ENCODE assay signal across 8 cellular contexts in the genomic region with DNA sequence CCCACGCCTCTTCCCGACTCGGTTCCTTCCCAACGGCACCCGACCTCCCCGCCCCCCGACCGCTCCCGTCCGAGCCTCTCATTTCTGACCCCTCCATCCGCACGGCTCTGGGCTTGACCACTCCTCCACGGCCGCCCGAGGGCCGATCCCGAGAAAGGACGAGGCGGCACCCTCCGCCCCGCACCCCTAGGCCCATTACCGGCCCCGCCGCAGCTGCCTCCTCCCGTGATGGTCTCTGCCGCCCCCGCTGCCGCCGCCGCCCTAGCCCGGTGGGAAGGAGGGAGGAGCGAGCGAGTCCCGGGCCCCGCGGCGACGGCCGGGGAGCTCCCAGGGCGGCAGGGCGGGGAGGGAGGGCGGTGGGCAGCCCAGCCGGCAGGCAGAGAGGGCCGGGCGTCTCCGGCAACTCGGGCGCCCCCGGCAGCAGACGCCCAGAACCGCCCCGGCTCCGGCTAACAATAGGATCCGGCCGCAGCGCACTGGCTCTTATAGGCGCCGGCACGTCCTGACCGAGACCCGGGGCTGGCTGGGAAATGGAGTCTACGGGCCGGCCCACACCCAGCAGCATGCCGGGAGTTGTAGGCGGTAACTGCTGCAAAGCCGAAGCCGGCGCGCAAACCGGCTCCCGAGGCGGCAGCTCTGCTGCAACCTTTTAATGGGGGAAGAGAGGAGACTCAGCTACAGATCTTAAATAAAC. TPM values are rescaled to one million over a fixed set of nuclear protein-coding genes. Genes with fewer than 3 reads are reported as not detected.
DNase-seq lines count a peak whose midpoint lies in the region; ATAC-seq and TF ChIP-seq lines count a peak whose summit lies in the region.

A gene with protein sequence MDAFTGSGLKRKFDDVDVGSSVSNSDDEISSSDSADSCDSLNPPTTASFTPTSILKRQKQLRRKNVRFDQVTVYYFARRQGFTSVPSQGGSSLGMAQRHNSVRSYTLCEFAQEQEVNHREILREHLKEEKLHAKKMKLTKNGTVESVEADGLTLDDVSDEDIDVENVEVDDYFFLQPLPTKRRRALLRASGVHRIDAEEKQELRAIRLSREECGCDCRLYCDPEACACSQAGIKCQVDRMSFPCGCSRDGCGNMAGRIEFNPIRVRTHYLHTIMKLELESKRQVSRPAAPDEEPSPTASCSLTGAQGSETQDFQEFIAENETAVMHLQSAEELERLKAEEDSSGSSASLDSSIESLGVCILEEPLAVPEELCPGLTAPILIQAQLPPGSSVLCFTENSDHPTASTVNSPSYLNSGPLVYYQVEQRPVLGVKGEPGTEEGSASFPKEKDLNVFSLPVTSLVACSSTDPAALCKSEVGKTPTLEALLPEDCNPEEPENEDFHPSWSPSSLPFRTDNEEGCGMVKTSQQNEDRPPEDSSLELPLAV (minus strand): TSS at position 457 of the 694 bp plus-strand sequence. CDS start 7,035 bp downstream, outside the sequence.

- peak within 1 kb of the TSS; percentile 87 for H3K4me2 ChIP-seq in PC-9

- H3K36me3 ChIP-seq in PC-9 (ENCODE audit: low read depth) = no peaks in the 10 kb centered on the region
- no peaks in the 10 kb centered on the region for H3K36me3 ChIP-seq in mucosa of stomach (ENCODE audit: control insufficient read depth, insufficient read depth, low read length)

- peaks cover 18% of the 10 kb centered on the region; the same call in 1 of the 2 replicates for H3K79me2 ChIP-seq in PC-9 (ENCODE audit: low read depth)

- H3K4me3 ChIP-seq in Jurkat, Clone E6-1 (ENCODE audit: low read length) = peak within 1 kb of the TSS; percentile 71
- peak within 1 kb of the TSS; percentile 84 for H3K4me3 ChIP-seq in PC-9
- H3K4me3 ChIP-seq in mucosa of stomach (ENCODE audit: low read length) = peak within 1 kb of the TSS; percentile 61

- POLR2A ChIA-PET in PC-9 (lab: Charles Lee; ENCODE audit: unreplicated experiment) = interaction anchor here (0.6 to 1.0 kb wide), 10 partner anchors 78 to 829 kb away, joined by 3 to 27 read pairs (median 4); a partner anchor contains a TSS

- H3K9me3 ChIP-seq in PC-9 (ENCODE audit: insufficient read depth, low read depth) = no peaks in the 10 kb centered on the region
- H3K9me3 ChIP-seq in mucosa of stomach (ENCODE audit: control insufficient read depth, low read length) = no peaks in the 10 kb centered on the region

- CTCF ChIA-PET in PC-9 (lab: Charles Lee) = interaction anchor here (0.6 kb wide), 2 partner anchors 996 to 998 kb away, joined by 4 to 5 read pairs; no protein-coding TSS in a partner anchor

- no peaks in the 10 kb centered on the region for H4K20me1 ChIP-seq in PC-9 (ENCODE audit: insufficient read depth)

- H3K9me2 ChIP-seq in PC-9 (ENCODE audit: insufficient read depth) = no peaks in the 10 kb centered on the region

- no peaks in the 10 kb centered on the region for H3K27me3 ChIP-seq in PC-9 (ENCODE audit: insufficient read depth, low read depth)
- H3K27me3 ChIP-seq in mucosa of stomach (ENCODE audit: control insufficient read depth, insufficient read depth, low read length) = no peaks in the 10 kb centered on the region

- peaks cover 8% of the 10 kb centered on the region; the same call in 1 of the 2 replicates for H3F3A ChIP-seq in PC-9 (ENCODE audit: insufficient read depth, low read depth)

- peak; percentile 89 for DNase-seq in DMS153 treated with DMSO at 0.1 percent for 48 hours (lab: John Stamatoyannopoulos, UW; ENCODE audit: unreplicated experiment)
- DNase-seq in Jurkat, Clone E6-1 (ENCODE audit: low read depth, low spot score) = peak; percentile 93
- peak; percentile 89 to 96 for DNase-seq in PC-9
- DNase-seq in activated T-cell treated with anti-CD3 and anti-CD28 coated beads, Interleukin-2, amount 50 U/mL, for 1 hour = peak; percentile 94
- peak; percentile 95 for DNase-seq in erythroblast (lab: John Stamatoyannopoulos, UW)
- DNase-seq in stimulated activated CD8-positive, alpha-beta memory T cell treated with anti-CD3 and anti-CD28 coated beads, Interleukin-7, amount 100 ng/mL, for 1 hour (ENCODE audit: low read depth in 2 of 2) = peak; percentile 83 to 88

- peaks cover 8% of the 10 kb centered on the region for H3K4me1 ChIP-seq in PC-9 (replicated peaks; ENCODE audit: insufficient read depth)
- peaks cover 5% of the 10 kb centered on the region for H3K4me1 ChIP-seq in mucosa of stomach (ENCODE audit: control insufficient read depth, insufficient read depth, low read length)

- H2AFZ ChIP-seq in PC-9 = peak within 1 kb of the TSS; percentile 88

- no TSS peak for BruUV-seq in PC-9 (replicated peaks; lab: Mats Ljungman, UMichigan)

- H3K27ac ChIP-seq in PC-9 = peak within 1 kb of the TSS; percentile 30

- peak; percentile 90 for TF ChIP-seq POLR2A in erythroblast (IDR thresholded peaks at IDR 0.05; ENCODE audit: low read length)

- H3K9ac ChIP-seq in mucosa of stomach (ENCODE audit: low read length) = peak within 1 kb of the TSS; percentile 80

- intact Hi-C loops in PC-9 (cut with micrococcal nuclease; ENCODE audit: unreplicated experiment) = loop anchor here (2.0 to 10.0 kb wide), 2 partner anchors 34 to 262 kb away; a partner anchor contains a TSS

- TF ChIP-seq CTCF in PC-9 (conservative IDR thresholded peaks at IDR 0.05) = no peak

- ATAC-seq in GM21619 (IDR thresholded peaks at IDR 0.05; ENCODE audit: unreplicated experiment) = peak; percentile 97

RNA-seq across cellular contexts. Expression of the gene that starts here (rescaled TPM):
- polyA plus RNA-seq in Jurkat, Clone E6-1 (2012; ENCODE audit: insufficient read depth, insufficient read length) = 19.4 TPM
- 19.3 and 23.1 TPM in 2 replicates for total RNA-seq in PC-9 (2021)

Comparison
In these comparisons a context has a peak if more than half of its experiments do, and no peak if none do; other contexts are left out.
1. Peak in every context shown above with its lines: DNase-seq, ATAC-seq, H3K4me3 ChIP-seq and H3K27ac ChIP-seq.